8 cellular contexts compared by ENCODE assay signal in genomic region chr11:9015677-9016076, GRCh38. TPM values are rescaled to one million over a fixed set of nuclear protein-coding genes. Genes with fewer than 3 reads are reported as not detected.
A peak's percentile ranks its signal among the peaks of the same experiment; 100 is the strongest.
DNase-seq lines count a peak whose midpoint lies in the region; ATAC-seq and TF ChIP-seq lines count a peak whose summit lies in the region.

No MANE protein-coding gene starts in this region.

- ATAC-seq in HG03060 (IDR thresholded peaks at IDR 0.05; ENCODE audit: low read depth, unreplicated experiment), result peak; percentile 72
- peak; percentile 93 for ATAC-seq in activated CD4-positive, alpha-beta T cell treated with anti-CD3 and anti-CD28 coated beads for 36 hours
- ATAC-seq in right lobe of liver, result peak; percentile 92 to 95 (median 94)

- no peaks in the 10 kb centered on the region for H3K4me1 ChIP-seq in right lobe of liver

- peaks cover 10% of the 10 kb centered on the region for H3K27me3 Mint-ChIP-seq in activated CD4-positive, alpha-beta T cell treated with anti-CD3 and anti-CD28 coated beads for 36 hours

- H3K27ac ChIP-seq in coronary artery (no peak overlapping the region), right lobe of liver (no peak overlapping the region)

- H3K9me3 Mint-ChIP-seq in activated CD4-positive, alpha-beta T cell treated with anti-CD3 and anti-CD28 coated beads for 36 hours (ENCODE audit: low read depth), result no peaks in the 10 kb centered on the region

- H3K36me3 Mint-ChIP-seq in activated CD4-positive, alpha-beta T cell treated with anti-CD3 and anti-CD28 coated beads for 36 hours (ENCODE audit: low read depth), result no peaks in the 10 kb centered on the region

- H3K4me3 Mint-ChIP-seq in activated CD4-positive, alpha-beta T cell treated with anti-CD3 and anti-CD28 coated beads for 36 hours, result no peak overlapping the region

- H3K27ac Mint-ChIP-seq in activated CD4-positive, alpha-beta T cell treated with anti-CD3 and anti-CD28 coated beads for 36 hours, result no peak overlapping the region

- no peaks in the 10 kb centered on the region for H3K36me3 ChIP-seq in right lobe of liver

- H3K4me1 Mint-ChIP-seq in activated CD4-positive, alpha-beta T cell treated with anti-CD3 and anti-CD28 coated beads for 36 hours, result peaks cover 19% of the 10 kb centered on the region

- intact Hi-C loops in activated CD4-positive, alpha-beta T cell treated with anti-CD3 and anti-CD28 coated beads for 36 hours (cut with DNase I, micrococcal nuclease), result loop anchor here (1.0 kb wide), 3 partner anchors 45 to 491 kb away; no protein-coding TSS in a partner anchor
- intact Hi-C loops in right lobe of liver (cut with DNase I), result loop anchor here (10.0 kb wide), 2 partner anchors 119 to 489 kb away; no protein-coding TSS in a partner anchor

- H3K9me3 ChIP-seq in right lobe of liver, result no peaks in the 10 kb centered on the region

- 40% methylated on average over 1 of the region's 4 CpGs for WGBS in right lobe of liver (ENCODE audit: insufficient coverage, low coverage, low lambda C conversion rate, missing lambda C conversion rate)

- DNase-seq in NCI-H1417 (lab: John Stamatoyannopoulos, UW), result peak; percentile 46 to 78 (median 72)
- no peak for DNase-seq in NCI-H1417 treated with DMSO at 0.1 percent for 48 hours (lab: John Stamatoyannopoulos, UW)
- peak; percentile 60 to 85 for DNase-seq in NCI-H446 (lab: John Stamatoyannopoulos, UW)
- DNase-seq in activated CD4-positive, alpha-beta T cell treated with anti-CD3 and anti-CD28 coated beads for 36 hours, result peak; percentile 72
- peak; percentile 78 for DNase-seq in coronary artery (ENCODE audit: low spot score)
- peak in 2 of 3 donors; percentile 38 to 71 for DNase-seq in right lobe of liver
- DNase-seq in stimulated activated CD8-positive, alpha-beta memory T cell treated with anti-CD3 and anti-CD28 coated beads, Interleukin-15, amount 100 ng/mL, for 1 hour (ENCODE audit: low read depth), result peak; percentile 17

- H3K27me3 ChIP-seq in right lobe of liver, result no peaks in the 10 kb centered on the region

- CTCF ChIA-PET in activated CD4-positive, alpha-beta T cell treated with anti-CD3 and anti-CD28 coated beads for 36 hours (lab: Charles Lee), result interaction anchor here (0.5 to 6.5 kb wide), 39 partner anchors 9 to 905 kb away, joined by 3 to 124 read pairs (median 4); partner anchors contain the start of genes AKIP1 and NRIP3

- POLR2A ChIA-PET in activated CD4-positive, alpha-beta T cell treated with anti-CD3 and anti-CD28 coated beads for 36 hours (lab: Charles Lee), result no interaction called here

- TF ChIP-seq CTCF in coronary artery (IDR thresholded peaks at IDR 0.05), result peak; percentile 48
- peak; percentile 68 to 82 (median 80) for TF ChIP-seq CTCF in right lobe of liver (IDR thresholded peaks at IDR 0.05)

- no peak for TF ChIP-seq POLR2A in right lobe of liver (IDR thresholded peaks at IDR 0.05)

- H3K4me3 ChIP-seq in coronary artery (no peak overlapping the region), right lobe of liver (no peak overlapping the region)

RNA-seq across cellular contexts. Expression of gene NRIP3, which starts 11.9 kb away (rescaled TPM):
- total RNA-seq in activated CD4-positive, alpha-beta T cell treated with anti-CD3 and anti-CD28 coated beads for 36 hours, result 1 to 10 TPM; 2.1 to 2.2 TPM
- under 1 TPM in 4 of 6 experiments, not detected in 2; 0.31 to 0.84 (median 0.37) TPM for total RNA-seq in right lobe of liver

RNA-seq across cellular contexts. Expression of gene TMEM9B, which starts 51.4 kb away (rescaled TPM):
- total RNA-seq in activated CD4-positive, alpha-beta T cell treated with anti-CD3 and anti-CD28 coated beads for 36 hours, result 10 to 100 TPM in 1 of 2 experiments, 1 to 10 TPM in 1; 9.9 to 13.1 TPM
- total RNA-seq in right lobe of liver, result 10 to 100 TPM; 15.5 to 33.6 (median 19.8) TPM
